In the genomic region with DNA sequence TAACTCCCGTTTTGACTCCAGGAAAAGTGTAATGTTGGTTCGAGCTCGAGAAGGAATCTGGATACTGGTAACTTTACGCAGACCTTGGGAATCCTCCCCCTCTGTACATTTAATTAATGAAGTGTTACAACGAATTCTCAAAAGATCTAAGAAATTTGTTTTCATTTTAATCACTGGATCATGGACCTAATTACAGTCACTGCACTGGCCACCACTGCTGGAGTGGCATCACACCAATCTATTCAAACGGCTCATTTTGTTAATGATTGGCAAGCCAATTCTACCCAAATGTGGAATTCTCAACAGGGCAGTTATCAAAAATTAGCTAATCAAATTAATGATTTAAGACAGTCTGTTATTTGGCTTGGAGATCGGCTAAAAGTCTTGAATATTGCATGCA, we compare ENCODE assay signal across 14 cellular contexts. TPM values are rescaled to one million over a fixed set of nuclear protein-coding genes. Genes with fewer than 3 reads are reported as not detected.
"Had no signal": no experiment of that assay in that cellular context is flagged by ENCODE, and none has a peak within 500 bp of the region (broad histone marks: within the 10 kb centered on the region; RNA-seq: fewer than 3 reads in every experiment).

No MANE protein-coding gene starts in this region.

RNA-seq across cellular contexts. Expression of a gene that starts 30.1 kb away (rescaled TPM):
- total RNA-seq: left cardiac atrium; left lobe of liver; left ventricle myocardium inferior; left ventricle myocardium superior; liver; lung microvascular endothelial cell; mesenteric fat pad; mononuclear cell; myocyte; naive thymus-derived CD4-positive, alpha-beta T cell had no signal
- polyA plus RNA-seq: immature natural killer cell; liver; naive thymus-derived CD4-positive, alpha-beta T cell had no signal

RNA-seq across cellular contexts. Expression of a gene that starts 54.0 kb away (rescaled TPM):
- total RNA-seq: left cardiac atrium, left ventricle myocardium inferior, left ventricle myocardium superior, lower lobe of right lung, lung microvascular endothelial cell, mesenteric fat pad, mesothelial cell of epicardium had no signal
- polyA plus RNA-seq: keratinocyte had no signal
